In genomic region chr2:53600835-53601234, GRCh38 we compare ENCODE assay signal across 12 cellular contexts.
A peak's percentile ranks its signal among the peaks of the same experiment; 100 is the strongest.
DNase-seq lines count a peak whose midpoint lies in the region; ATAC-seq lines count a peak whose summit lies in the region.
"Had no signal": no experiment of that assay in that cellular context is flagged by ENCODE, and none has a peak within 500 bp of the region (broad histone marks: within the 10 kb centered on the region; RNA-seq: fewer than 3 reads in every experiment).

No MANE protein-coding gene starts in this region.

- ATAC-seq in HG03565 (IDR thresholded peaks at IDR 0.05; ENCODE audit: unreplicated experiment), result no peak

- DNase-seq in Ammon's horn (ENCODE audit: low spot score) (peak; percentile 50), NCI-H1092 treated with DMSO at 0.1 percent for 48 hours (lab: John Stamatoyannopoulos, UW) (peak; percentile 62), NCI-H526 treated with DMSO at 0.1 percent for 48 hours (lab: John Stamatoyannopoulos, UW) (peak; percentile 86), fibroblast of peridontal ligament (ENCODE audit: extremely low read depth) (peak; percentile 38), MV-4-11 (lab: John Stamatoyannopoulos, UW) (no peak), OCI-M2 (lab: John Stamatoyannopoulos, UW; ENCODE audit: unreplicated experiment) (no peak), germinal center (ENCODE audit: low spot score) (no peak)
- DNase-seq: activated naive CD8-positive, alpha-beta T cell treated with anti-CD3 and anti-CD28 coated beads, Interleukin-2, amount 10 ng/mL, durations not matched to agents 7 days and 5 days; AML-193; Kasumi-1; T1000 had no signal

Comparison
In these comparisons a context has a peak if more than half of its experiments do, and no peak if none do; other contexts are left out.
1. DNase-seq: peak in Ammon's horn (single experiment), NCI-H1092 treated with DMSO at 0.1 percent for 48 hours (single experiment), NCI-H526 treated with DMSO at 0.1 percent for 48 hours (single experiment) and fibroblast of peridontal ligament (single experiment); none in MV-4-11 (single experiment), OCI-M2 (single experiment) and germinal center (single experiment).